10 cellular contexts compared by ENCODE assay signal in the genomic region with DNA sequence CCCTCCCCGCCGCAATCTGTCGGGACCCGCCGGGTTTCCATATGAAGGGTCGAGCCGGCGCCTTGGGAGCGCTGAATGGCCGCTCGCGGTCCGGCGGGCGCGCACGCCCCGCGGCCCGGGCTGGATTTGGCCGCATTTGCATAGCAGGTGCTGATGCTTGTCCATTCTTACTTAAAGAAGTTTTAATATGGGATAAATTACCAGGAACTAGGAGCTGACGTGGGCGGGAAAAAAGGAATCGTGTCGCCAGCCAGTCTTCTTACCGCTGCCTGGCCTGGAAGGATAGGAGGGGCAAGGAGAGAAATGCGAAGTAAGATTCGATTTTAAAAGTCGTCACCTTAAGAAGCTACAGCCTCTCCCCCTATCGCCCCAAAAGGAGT. TPM values are rescaled to one million over a fixed set of nuclear protein-coding genes. Genes with fewer than 3 reads are reported as not detected.
DNase-seq lines count a peak whose midpoint lies in the region; TF ChIP-seq lines count a peak whose summit lies in the region.
"Had no signal": no experiment of that assay in that cellular context is flagged by ENCODE, and none has a peak within 500 bp of the region (broad histone marks: within the 10 kb centered on the region; RNA-seq: fewer than 3 reads in every experiment).

No MANE protein-coding gene starts in this region.

- no peak for TF ChIP-seq EP300 in tibial nerve (IDR thresholded peaks at IDR 0.05)

- no peak for DNase-seq in activated naive CD4-positive, alpha-beta T cell treated with anti-CD3 and anti-CD28 coated beads for 36 hours
- DNase-seq in activated naive CD4-positive, alpha-beta T cell (lab: John Stamatoyannopoulos, UW) = no peak
- DNase-seq in coronary artery (ENCODE audit: low spot score) = no peak
- no peak for DNase-seq in tibial nerve (ENCODE audit: low spot score in 2 of 2)
- DNase-seq in NCI-H2107 (lab: John Stamatoyannopoulos, UW) = no peak
- DNase-seq in stimulated activated CD4-positive, alpha-beta T cell treated with anti-CD3 and anti-CD28 coated beads, Interleukin-15, amount 100 ng/mL, for 24 hours = no peak
- DNase-seq in cerebellar nuclear complex (lab: John Stamatoyannopoulos, UW) = no peak

- peaks cover 10% of the 10 kb centered on the region for H3K4me1 Mint-ChIP-seq in activated naive CD4-positive, alpha-beta T cell treated with anti-CD3 and anti-CD28 coated beads for 36 hours (ENCODE audit: low read depth)

- no peak overlapping the region for H3K27ac ChIP-seq in coronary artery
- H3K27ac ChIP-seq in muscle layer of colon (ENCODE audit: low read depth, low read length) = no peak overlapping the region
- H3K27ac ChIP-seq in tibial nerve = no peak overlapping the region

- H3K27me3 ChIP-seq in muscle layer of colon (ENCODE audit: control insufficient read depth in 1 of 2, insufficient read depth in 2 of 2, low read length in 2 of 2) (peaks cover 34 to 50% of the 10 kb centered on the region in 2 donors), tibial nerve (peaks cover 0 to 89% of the 10 kb centered on the region in 2 donors)

- 18 to 24% methylated on average over 27 to 30 of the region's 30 CpGs for WGBS in tibial nerve, 2 donors

- no peaks in the 10 kb centered on the region for H3K36me3 ChIP-seq in muscle layer of colon (ENCODE audit: insufficient read depth, low read length)
- no peaks in the 10 kb centered on the region for H3K36me3 ChIP-seq in tibial nerve

- H3K4me3 ChIP-seq in coronary artery (peak overlapping the region; percentile 67), muscle layer of colon (ENCODE audit: low read depth in 1 of 2, low read length in 2 of 2) (peak overlapping the region; percentile 44 to 65), tibial nerve (peak overlapping the region; percentile 28 to 55 (median 40))

- peak overlapping the region; percentile 76 for H3K4me3 Mint-ChIP-seq in activated naive CD4-positive, alpha-beta T cell treated with anti-CD3 and anti-CD28 coated beads for 36 hours

- H3K9me3 ChIP-seq in muscle layer of colon (ENCODE audit: low read length) (no peaks in the 10 kb centered on the region), tibial nerve (no peaks in the 10 kb centered on the region)

- no peak overlapping the region for H3K9ac ChIP-seq in muscle layer of colon (ENCODE audit: low read length)

- no peaks in the 10 kb centered on the region for H3K4me1 ChIP-seq in muscle layer of colon (ENCODE audit: insufficient read depth, low read length)
- peaks cover 0 to 34% (median 14%) of the 10 kb centered on the region in 4 donors for H3K4me1 ChIP-seq in tibial nerve

- intact Hi-C loops in activated naive CD4-positive, alpha-beta T cell treated with anti-CD3 and anti-CD28 coated beads for 36 hours (cut with micrococcal nuclease) = no loop called here

- no peak for TF ChIP-seq POLR2A in tibial nerve (IDR thresholded peaks at IDR 0.05)

- no peaks in the 10 kb centered on the region for H3K9me3 Mint-ChIP-seq in activated naive CD4-positive, alpha-beta T cell treated with anti-CD3 and anti-CD28 coated beads for 36 hours

- no peaks in the 10 kb centered on the region for H3K36me3 Mint-ChIP-seq in activated naive CD4-positive, alpha-beta T cell treated with anti-CD3 and anti-CD28 coated beads for 36 hours (ENCODE audit: low read depth)

- H3K27ac Mint-ChIP-seq in activated naive CD4-positive, alpha-beta T cell treated with anti-CD3 and anti-CD28 coated beads for 36 hours = no peak overlapping the region

- TF ChIP-seq CTCF in coronary artery (IDR thresholded peaks at IDR 0.05) (no peak), tibial nerve (IDR thresholded peaks at IDR 0.05) (no peak)

- H3K27me3 Mint-ChIP-seq in activated naive CD4-positive, alpha-beta T cell treated with anti-CD3 and anti-CD28 coated beads for 36 hours (ENCODE audit: low read depth) = peaks cover 68% of the 10 kb centered on the region

- CTCF ChIA-PET in activated naive CD4-positive, alpha-beta T cell treated with anti-CD3 and anti-CD28 coated beads for 36 hours (lab: Charles Lee) = interaction anchor here (1.1 kb wide), 1 partner anchor 45 kb away, joined by 3 read pairs; no protein-coding TSS in a partner anchor

RNA-seq across cellular contexts. Expression of a gene that starts 8.9 kb away (rescaled TPM):
- not detected for total RNA-seq in activated naive CD4-positive, alpha-beta T cell treated with anti-CD3 and anti-CD28 coated beads for 36 hours
- not detected for total RNA-seq in tibial nerve
- total RNA-seq: HT1080 had no signal

RNA-seq across cellular contexts. Expression of a gene that starts 34.1 kb away (rescaled TPM):
- not detected for total RNA-seq in activated naive CD4-positive, alpha-beta T cell treated with anti-CD3 and anti-CD28 coated beads for 36 hours
- 100 to 1,000 TPM in 2 of 4 donors, 10 to 100 TPM in 2; 76.5 to 171 (median 111) TPM for total RNA-seq in tibial nerve
- total RNA-seq: HT1080, kidney epithelial cell had no signal

Comparison
In these comparisons a context has a peak if more than half of its experiments do, and no peak if none do; other contexts are left out.
1. RNA of a gene that starts 34.1 kb away (total RNA-seq): 76.5 to 171 TPM in tibial nerve; not detected in activated naive CD4-positive, alpha-beta T cell treated with anti-CD3 and anti-CD28 coated beads for 36 hours; every median in the first group is over 10 times any median in the second.
2. Peak in every context shown above with its lines, with median percentiles within 50 percentile points of each other: H3K4me3 ChIP-seq.